In the genomic region with DNA sequence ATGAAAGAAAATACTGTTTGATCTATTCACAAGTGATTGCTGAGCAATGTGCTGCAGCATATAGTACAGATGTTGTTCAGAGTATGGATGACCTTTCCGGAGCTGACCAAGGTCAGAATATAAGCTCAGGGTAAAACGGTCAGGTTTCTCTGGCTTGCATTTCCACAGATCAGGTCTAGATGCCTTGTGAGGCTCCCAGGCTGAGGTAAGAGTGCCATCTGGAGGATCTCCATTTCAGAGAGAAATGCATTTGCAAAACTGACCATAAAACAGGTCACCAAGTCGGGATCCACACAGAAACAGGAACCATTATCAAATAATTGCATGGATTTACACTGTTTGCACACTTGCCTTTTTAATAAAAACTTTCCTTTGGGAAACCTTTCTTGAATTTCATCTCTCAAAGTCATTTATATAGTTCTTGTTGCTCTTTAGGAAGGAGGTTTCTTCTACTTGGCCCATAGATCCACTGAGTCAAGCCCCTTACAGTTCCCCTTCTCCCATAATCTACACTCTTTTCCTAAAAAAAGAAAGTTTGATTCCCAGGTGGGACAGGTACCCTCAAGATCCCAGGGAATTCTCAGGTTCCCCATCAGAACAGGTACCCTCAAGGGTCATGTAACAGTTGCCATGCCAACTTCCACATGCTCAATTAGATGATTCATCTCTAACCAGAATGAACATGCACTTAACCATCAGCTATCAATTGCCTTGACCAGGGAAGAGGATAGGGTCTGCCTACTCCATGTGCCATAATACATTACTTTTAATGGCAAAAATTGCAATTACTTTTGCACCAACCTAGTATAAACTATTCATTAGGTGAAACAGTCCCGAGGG, we compare ENCODE assay signal across 10 cellular contexts. TPM values are rescaled to one million over a fixed set of nuclear protein-coding genes. Genes with fewer than 3 reads are reported as not detected.
DNase-seq lines count a peak whose midpoint lies in the region; ATAC-seq and TF ChIP-seq lines count a peak whose summit lies in the region.
"Had no signal": no experiment of that assay in that cellular context is flagged by ENCODE, and none has a peak within 500 bp of the region (broad histone marks: within the 10 kb centered on the region; RNA-seq: fewer than 3 reads in every experiment).

No MANE protein-coding gene starts in this region.

- peaks cover 36% of the 10 kb centered on the region for H3K36me3 Mint-ChIP-seq in T-cell

- no peak for TF ChIP-seq EP300 in sigmoid colon (IDR thresholded peaks at IDR 0.05)

- TF ChIP-seq POLR2A in sigmoid colon (IDR thresholded peaks at IDR 0.05): no peak

- 37 to 45% methylated on average over 4 of the region's 4 CpGs for WGBS in heart right ventricle, 2 donors
- WGBS in sigmoid colon, 2 donors: 28 to 67% methylated on average over 4 of the region's 4 CpGs

- H3K4me3 ChIP-seq in WI38 (ENCODE audit: low read depth, low read length): no peak overlapping the region
- H3K4me3 ChIP-seq in heart right ventricle: no peak overlapping the region
- H3K4me3 ChIP-seq in sigmoid colon: no peak overlapping the region
- H3K4me3 ChIP-seq: ovary, SK-N-MC had no signal

- no peak overlapping the region for H3K4me3 Mint-ChIP-seq in T-cell

- H3K27ac ChIP-seq in heart right ventricle (no peak overlapping the region), sigmoid colon (no peak overlapping the region)
- H3K27ac ChIP-seq: ovary, SK-N-MC had no signal

- POLR2A ChIA-PET in T-cell (lab: Charles Lee): interaction anchor here in 1 of 2 donors (0.6 kb wide), 1 partner anchor 14 kb away, joined by 4 read pairs; no protein-coding TSS in a partner anchor

- ATAC-seq in heart right ventricle (peak in 5 of 8 donors; percentile 17 to 74 (median 63)), GM18873 (IDR thresholded peaks at IDR 0.05; ENCODE audit: low FRiP score, unreplicated experiment) (no peak), HG03460 (IDR thresholded peaks at IDR 0.05; ENCODE audit: unreplicated experiment) (no peak), T-cell (replicated peaks in 1 of 4) (no peak)

- peak; percentile 40 for TF ChIP-seq CTCF in WI38 (IDR thresholded peaks at IDR 0.05; ENCODE audit: low read depth, low read length)
- TF ChIP-seq CTCF in heart right ventricle (IDR thresholded peaks at IDR 0.05): peak; percentile 42 to 77 (median 64)
- TF ChIP-seq CTCF in sigmoid colon (IDR thresholded peaks at IDR 0.05): peak in 3 of 4 experiments; percentile 21 to 70 (median 42)

- H3K27me3 Mint-ChIP-seq in T-cell: no peaks in the 10 kb centered on the region

- CTCF ChIA-PET in T-cell (lab: Charles Lee): no interaction called here

- H3K4me1 ChIP-seq in heart right ventricle (peaks cover 0 to 5% (median 0%) of the 10 kb centered on the region in 9 donors), sigmoid colon (peaks cover 0 to 6% (median 0%) of the 10 kb centered on the region in 4 donors)

- DNase-seq in ELR (ENCODE audit: low read depth): peak; percentile 66
- peak; percentile 54 for DNase-seq in NCI-H1105 treated with DMSO at 0.1 percent for 48 hours (lab: John Stamatoyannopoulos, UW)
- DNase-seq in heart right ventricle: peak in 1 of 2 donors; percentile 16
- no peak for DNase-seq in sigmoid colon
- DNase-seq in T-cell: no peak

- H3K4me1 Mint-ChIP-seq in T-cell: no peaks in the 10 kb centered on the region

- H3K9me3 ChIP-seq in heart right ventricle (no peaks in the 10 kb centered on the region), sigmoid colon (no peaks in the 10 kb centered on the region)
- H3K9me3 ChIP-seq: ovary had no signal

- peaks cover 0 to 50% (median 22%) of the 10 kb centered on the region in 9 donors for H3K36me3 ChIP-seq in heart right ventricle
- peaks cover 5 to 37% (median 11%) of the 10 kb centered on the region in 4 donors for H3K36me3 ChIP-seq in sigmoid colon
- H3K36me3 ChIP-seq: ovary had no signal

- H3K9me3 Mint-ChIP-seq in T-cell: no peaks in the 10 kb centered on the region

- intact Hi-C loops in heart right ventricle (cut with DNase I) (loop anchor here (1.0 to 10.0 kb wide), 7 partner anchors 176 to 426 kb away; no protein-coding TSS in a partner anchor), sigmoid colon (cut with DNase I) (loop anchor here (1.0 to 5.0 kb wide), 2 partner anchors 199 to 426 kb away; no protein-coding TSS in a partner anchor)

- H3K27me3 ChIP-seq in heart right ventricle (no peaks in the 10 kb centered on the region), sigmoid colon (no peaks in the 10 kb centered on the region)
- H3K27me3 ChIP-seq: ovary had no signal

- no peak overlapping the region for H3K27ac Mint-ChIP-seq in T-cell

RNA-seq across cellular contexts. Expression of a gene that starts 25.0 kb away (rescaled TPM):
- total RNA-seq in heart right ventricle: 1 to 10 TPM in 1 of 10 donors, under 1 TPM in 9; 0.39 to 1.9 (median 0.48) TPM
- polyA plus RNA-seq in heart right ventricle: 1 to 10 TPM in 1 of 2 donors, under 1 TPM in 1; 0.36 to 1.9 TPM
- 1 to 10 TPM in 1 of 4 donors, under 1 TPM in 3; 0.36 to 1.4 (median 0.60) TPM for total RNA-seq in sigmoid colon
- polyA plus RNA-seq in sigmoid colon: under 1 TPM in 1 of 3 donors, not detected in 2; 0.28 TPM
- 1 to 10 TPM in 3 of 5 donors, under 1 TPM in 2; 0.76 to 1.7 (median 1.2) TPM for total RNA-seq in T-cell

RNA-seq across cellular contexts. Expression of a gene that starts 42.4 kb away (rescaled TPM):
- total RNA-seq in heart right ventricle (10 to 100 TPM in 2 of 10 donors, 1 to 10 TPM in 8; 7.5 to 11.4 (median 9.3) TPM), sigmoid colon (10 to 100 TPM in 3 of 4 donors, 1 to 10 TPM in 1; 9.8 to 14.4 (median 12.8) TPM), T-cell (1 to 10 TPM; 6.7 to 8.7 (median 8.4) TPM)
- polyA plus RNA-seq in heart right ventricle (1 to 10 TPM; 2.2 to 6.9 TPM), sigmoid colon (1 to 10 TPM; 6.5 to 8.5 (median 6.6) TPM)

RNA-seq across cellular contexts. Expression of a gene that starts 48.5 kb away (rescaled TPM):
- total RNA-seq in heart right ventricle (not detected), sigmoid colon (not detected), T-cell (not detected)
- polyA plus RNA-seq in heart right ventricle (not detected), sigmoid colon (not detected)
- total RNA-seq: ovary had no signal
- polyA plus RNA-seq: ovary had no signal

Comparison
In these comparisons a context has a peak if more than half of its experiments do, and no peak if none do; other contexts are left out.
1. DNase-seq: peak in ELR (single experiment) and NCI-H1105 treated with DMSO at 0.1 percent for 48 hours (single experiment); none in sigmoid colon (single experiment) and T-cell (0 of 34).
2. ATAC-seq: peak in heart right ventricle (5 of 8); none in GM18873 (single experiment), HG03460 (single experiment) and T-cell (0 of 4).
3. Peak in every context shown above with its lines, with median percentiles within 50 percentile points of each other: CTCF ChIP-seq.